ENCODE assay signal across 8 cellular contexts in the genomic region with DNA sequence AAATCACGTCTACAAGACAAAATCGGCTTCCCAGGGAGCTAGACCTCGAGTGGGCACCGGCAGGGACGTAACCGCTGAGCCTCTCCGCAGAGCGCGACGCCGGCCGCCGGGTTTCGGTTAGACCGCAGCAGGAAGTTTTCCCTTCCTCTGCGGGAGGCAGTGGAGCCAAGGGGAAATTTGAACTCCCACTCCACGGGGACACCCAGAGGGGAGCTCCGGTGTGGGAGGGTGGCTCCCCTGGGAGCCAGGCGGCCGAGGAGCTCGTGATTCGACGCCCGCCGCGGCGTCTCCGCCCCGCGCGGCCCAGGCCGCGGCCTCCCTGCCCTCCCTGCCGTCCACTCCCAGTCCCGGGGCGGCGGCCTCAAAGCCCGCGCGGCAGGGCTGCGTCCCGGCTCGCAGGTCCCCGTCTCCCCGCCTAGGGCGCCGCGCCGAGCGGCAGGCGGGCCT. TPM values are rescaled to one million over a fixed set of nuclear protein-coding genes. Genes with fewer than 3 reads are reported as not detected.
A peak's percentile ranks its signal among the peaks of the same experiment; 100 is the strongest.
DNase-seq lines count a peak whose midpoint lies in the region; ATAC-seq and TF ChIP-seq lines count a peak whose summit lies in the region.

No MANE protein-coding gene starts in this region.

- H3K36me3 ChIP-seq in cardiac muscle cell = no peaks in the 10 kb centered on the region

- H3K4me1 ChIP-seq in cardiac muscle cell (ENCODE audit: low read depth) = peaks cover 22% of the 10 kb centered on the region

- peak overlapping the region; percentile 96 for H3K27ac ChIP-seq in cardiac muscle cell

- no peaks in the 10 kb centered on the region for H3K27me3 ChIP-seq in cardiac muscle cell

- ATAC-seq in GM18505 (IDR thresholded peaks at IDR 0.05; ENCODE audit: unreplicated experiment) = peak; percentile 29
- peak; percentile 32 for ATAC-seq in HG02943 (IDR thresholded peaks at IDR 0.05; ENCODE audit: low read depth, unreplicated experiment)

- H3K4me3 ChIP-seq in cardiac muscle cell = peak overlapping the region; percentile 62

- H3K4me1 Mint-ChIP-seq in activated naive CD4-positive, alpha-beta T cell treated with anti-CD3 and anti-CD28 coated beads, Interleukin-2, amount 50 U/mL, for 24 hours = peaks cover 71% of the 10 kb centered on the region

- peak overlapping the region; percentile 93 for H3K4me3 Mint-ChIP-seq in activated naive CD4-positive, alpha-beta T cell treated with anti-CD3 and anti-CD28 coated beads, Interleukin-2, amount 50 U/mL, for 24 hours

- no peak for TF ChIP-seq POLR2A in GM18505 (IDR thresholded peaks at IDR 0.05; ENCODE audit: borderline replicate concordance, extremely low read depth, insufficient read depth, insufficient read length)

- TF ChIP-seq CTCF in cardiac muscle cell (IDR thresholded peaks at IDR 0.05; ENCODE audit: low read depth, low read length) = no peak

- intact Hi-C loops in posterior vena cava (cut with DNase I) = loop anchor here (5.0 to 10.0 kb wide), 2 partner anchors 47 to 1476 kb away; no protein-coding TSS in a partner anchor

- H3K27ac Mint-ChIP-seq in activated naive CD4-positive, alpha-beta T cell treated with anti-CD3 and anti-CD28 coated beads, Interleukin-2, amount 50 U/mL, for 24 hours = peak overlapping the region; percentile 95

- no peaks in the 10 kb centered on the region for H3K36me3 Mint-ChIP-seq in activated naive CD4-positive, alpha-beta T cell treated with anti-CD3 and anti-CD28 coated beads, Interleukin-2, amount 50 U/mL, for 24 hours

- no peaks in the 10 kb centered on the region for H3K27me3 Mint-ChIP-seq in activated naive CD4-positive, alpha-beta T cell treated with anti-CD3 and anti-CD28 coated beads, Interleukin-2, amount 50 U/mL, for 24 hours

- DNase-seq in AG08396 (ENCODE audit: low spot score) (peak; percentile 81), NCI-H2107 treated with DMSO at 0.1 percent for 48 hours (lab: John Stamatoyannopoulos, UW; ENCODE audit: unreplicated experiment) (peak; percentile 38), cardiac muscle cell (ENCODE audit: low read depth in 1 of 2, low spot score in 1 of 2) (peak; percentile 83 to 88), posterior vena cava (ENCODE audit: low spot score) (peak; percentile 91), foreskin melanocyte (no peak)

- no peaks in the 10 kb centered on the region for H3K9me3 Mint-ChIP-seq in activated naive CD4-positive, alpha-beta T cell treated with anti-CD3 and anti-CD28 coated beads, Interleukin-2, amount 50 U/mL, for 24 hours

- no peaks in the 10 kb centered on the region for H3K9me3 ChIP-seq in cardiac muscle cell (ENCODE audit: low read depth)

RNA-seq across cellular contexts. Expression of gene SYPL1, which starts 0.4 kb away (rescaled TPM):
- total RNA-seq in cardiac muscle cell (24.8 and 37.8 TPM in 2 replicates), posterior vena cava (10 to 100 TPM; 81.4 to 89.8 TPM)
- 80.9 and 112 TPM in 2 replicates for polyA plus RNA-seq in cardiac muscle cell
